ENCODE assay signal across 8 cellular contexts in the genomic region with DNA sequence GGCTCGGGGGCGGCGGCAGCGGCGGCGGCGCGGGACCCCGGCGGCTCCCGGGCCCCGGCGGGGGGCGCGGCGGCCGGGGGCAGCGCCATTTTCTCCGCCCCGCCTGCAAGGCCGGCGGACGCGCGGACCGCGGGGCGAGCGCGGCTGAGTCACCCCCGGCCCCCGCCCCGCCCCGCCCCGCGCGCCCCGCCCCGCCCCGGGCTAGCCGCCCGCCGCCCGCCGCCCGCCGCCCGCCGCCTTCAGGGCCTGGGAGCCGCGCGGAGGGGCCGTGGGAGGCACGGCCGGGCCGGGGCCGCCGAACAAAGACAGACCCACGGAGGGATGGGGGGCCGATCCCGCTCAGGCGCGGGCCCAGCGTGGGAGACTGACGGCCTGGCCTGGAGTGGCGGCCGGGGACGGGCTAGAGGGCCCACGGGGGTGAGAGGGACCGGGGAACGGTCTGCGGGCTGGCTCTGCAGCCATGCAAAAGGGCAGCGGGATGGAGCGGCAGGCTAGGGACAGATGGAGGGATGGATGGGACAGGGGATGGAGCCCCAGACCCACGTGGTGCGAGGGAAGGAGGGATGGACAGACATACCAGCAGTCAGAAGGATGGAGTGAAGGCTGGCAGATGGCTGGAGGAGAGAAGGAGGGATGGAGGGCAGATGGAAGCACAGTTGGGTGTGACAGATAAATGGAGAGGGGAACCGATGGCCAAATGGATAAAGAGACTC. TPM values are rescaled to one million over a fixed set of nuclear protein-coding genes. Genes with fewer than 3 reads are reported as not detected.
DNase-seq lines count a peak whose midpoint lies in the region; ATAC-seq and TF ChIP-seq lines count a peak whose summit lies in the region.

A gene (minus strand): TSS at position 124 of the 713 bp plus-strand sequence. CDS start 35 bp downstream, at position 89.

- no peaks in the 10 kb centered on the region for H3K9me3 ChIP-seq in BLaER1
- no peaks in the 10 kb centered on the region for H3K9me3 ChIP-seq in muscle layer of colon (ENCODE audit: low read length)
- H3K9me3 ChIP-seq in thoracic aorta, result no peaks in the 10 kb centered on the region

- POLR2A ChIA-PET in activated CD8-positive, alpha-beta memory T cell treated with anti-CD3 and anti-CD28 coated beads for 36 hours (lab: Charles Lee), result no interaction called here

- ATAC-seq in GM19395 (IDR thresholded peaks at IDR 0.05; ENCODE audit: unreplicated experiment) (peak; percentile 49), thoracic aorta (ENCODE audit: insufficient number of reproducible peaks, low FRiP score, low read depth) (peak; percentile 51)

- H4K20me1 ChIP-seq in BLaER1 (peaks cover 13% of the 10 kb centered on the region), KMS-11 (ENCODE audit: insufficient read depth) (no peaks in the 10 kb centered on the region)

- H3K36me3 ChIP-seq in BLaER1 (no peaks in the 10 kb centered on the region), KMS-11 (ENCODE audit: insufficient read depth) (no peaks in the 10 kb centered on the region), muscle layer of colon (ENCODE audit: insufficient read depth, low read length) (no peaks in the 10 kb centered on the region), thoracic aorta (no peaks in the 10 kb centered on the region)

- H3K27ac ChIP-seq in BLaER1 (no peak within 1 kb of the TSS), KMS-11 (no peak within 1 kb of the TSS), muscle layer of colon (ENCODE audit: low read depth, low read length) (peak within 1 kb of the TSS; percentile 54), thoracic aorta (peak within 1 kb of the TSS in 1 of 2 donors; percentile 48)

- H3K27me3 ChIP-seq in BLaER1 (peaks cover 51% of the 10 kb centered on the region), KMS-11 (ENCODE audit: insufficient read depth, low read depth) (no peaks in the 10 kb centered on the region), muscle layer of colon (ENCODE audit: control insufficient read depth in 1 of 2, insufficient read depth in 2 of 2, low read length in 2 of 2) (no peaks in the 10 kb centered on the region), thoracic aorta (replicated peaks; ENCODE audit: insufficient read depth) (no peaks in the 10 kb centered on the region)

- CTCF ChIA-PET in activated CD8-positive, alpha-beta memory T cell treated with anti-CD3 and anti-CD28 coated beads for 36 hours (lab: Charles Lee), result interaction anchor here (1.2 kb wide), 1 partner anchor 9 kb away, joined by 5 read pairs; no protein-coding TSS in a partner anchor

- TF ChIP-seq POLR2A in erythroblast (IDR thresholded peaks at IDR 0.05; ENCODE audit: low read length), result no peak

- H3K9ac ChIP-seq in BLaER1, result peak within 1 kb of the TSS; percentile 58; the same call in 1 of the 2 replicates
- H3K9ac ChIP-seq in KMS-11, result no peak within 1 kb of the TSS; the same call in 1 of the 2 replicates
- H3K9ac ChIP-seq in muscle layer of colon (ENCODE audit: low read length), result peak within 1 kb of the TSS; percentile 65

- peak within 1 kb of the TSS; percentile 57 for H2AFZ ChIP-seq in KMS-11 (ENCODE audit: low read depth)

- DNase-seq in erythroblast (lab: John Stamatoyannopoulos, UW), result peak; percentile 38 to 60
- DNase-seq in thoracic aorta (ENCODE audit: low spot score), result no peak
- DNase-seq in NCI-H446 treated with DMSO at 0.1 percent for 48 hours (lab: John Stamatoyannopoulos, UW), result no peak

- H3K4me3 ChIP-seq in BLaER1 (peak within 1 kb of the TSS; percentile 84), KMS-11 (IDR thresholded peaks at IDR 0.05; ENCODE audit: insufficient read depth, low read depth, low read length) (peak within 1 kb of the TSS; percentile 17), muscle layer of colon (ENCODE audit: low read depth in 1 of 2, low read length in 2 of 2) (peak within 1 kb of the TSS; percentile 75 to 86), thoracic aorta (peak within 1 kb of the TSS; percentile 96)

- H3K79me2 ChIP-seq in KMS-11 (ENCODE audit: insufficient read depth, low read depth), result no peaks in the 10 kb centered on the region

- no peak for TF ChIP-seq CTCF in KMS-11 (conservative IDR thresholded peaks at IDR 0.05; ENCODE audit: low read depth, low read length)
- no peak for TF ChIP-seq CTCF in thoracic aorta (IDR thresholded peaks at IDR 0.05)

- H3K4me2 ChIP-seq in BLaER1 (peak within 1 kb of the TSS; percentile 98), KMS-11 (peak within 1 kb of the TSS; percentile 83)

- H3K4me1 ChIP-seq in BLaER1, result peaks cover 34% of the 10 kb centered on the region
- peaks cover 12% of the 10 kb centered on the region for H3K4me1 ChIP-seq in KMS-11 (ENCODE audit: low read depth, poor library complexity, severe bottlenecking)
- peaks cover 22% of the 10 kb centered on the region for H3K4me1 ChIP-seq in muscle layer of colon (ENCODE audit: insufficient read depth, low read length)
- H3K4me1 ChIP-seq in thoracic aorta (ENCODE audit: control insufficient read depth in 1 of 2, low read depth in 2 of 2), result peaks cover 8 to 12% of the 10 kb centered on the region in 2 donors

RNA-seq across cellular contexts. Expression of the gene that starts here (rescaled TPM):
- 10 to 100 TPM; 22.3 to 24.5 TPM for total RNA-seq in activated CD8-positive, alpha-beta memory T cell treated with anti-CD3 and anti-CD28 coated beads for 36 hours
- total RNA-seq in thoracic aorta, result 10 to 100 TPM in 1 of 2 donors, 1 to 10 TPM in 1; 8.8 to 12.1 TPM

Comparison
In these comparisons a context has a peak if more than half of its experiments do, and no peak if none do; other contexts are left out.
1. H3K4me3 ChIP-seq: peak in every context shown above with its lines; median percentile 96 in thoracic aorta; 84 in BLaER1; 80 in muscle layer of colon; 17 in KMS-11.
2. DNase-seq: peak in erythroblast (2 of 2); none in thoracic aorta (single experiment) and NCI-H446 treated with DMSO at 0.1 percent for 48 hours (single experiment).